In the genomic region with DNA sequence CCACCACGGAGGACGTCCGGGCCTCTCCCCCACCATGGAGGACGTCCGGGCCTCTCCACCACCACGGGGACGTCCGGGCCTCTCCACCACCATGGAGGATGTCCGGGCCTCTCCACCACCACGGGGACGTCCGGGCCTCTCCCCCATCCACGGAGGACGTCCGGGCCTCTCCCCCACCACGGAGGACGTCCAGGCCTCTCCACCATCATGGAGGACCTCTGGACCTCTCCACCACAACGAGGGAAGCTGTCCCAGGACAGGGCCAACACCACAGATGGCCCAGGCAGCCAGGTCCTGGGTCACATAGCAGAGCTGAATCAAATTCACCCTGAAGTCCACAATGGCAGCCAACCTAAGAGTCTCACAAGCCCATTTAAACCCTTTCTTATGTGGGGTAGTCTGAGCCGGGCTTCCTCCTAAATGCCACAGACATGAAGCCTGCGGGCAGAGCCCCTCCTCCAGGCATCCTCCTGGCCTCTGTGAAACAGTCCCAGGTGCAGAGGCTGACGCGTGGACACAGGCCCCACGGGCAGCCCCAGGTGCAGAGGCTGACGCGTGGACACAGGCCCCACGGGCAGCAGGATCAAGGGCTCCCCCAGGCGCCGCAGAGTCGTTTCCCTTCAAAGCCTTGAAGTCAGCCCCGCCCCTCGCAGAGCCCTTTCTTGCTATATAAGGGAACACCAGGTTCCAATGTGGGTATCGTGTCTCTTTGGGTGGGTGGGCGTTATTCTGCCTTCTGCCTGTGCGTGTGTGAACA, we compare ENCODE assay signal across 16 cellular contexts. TPM values are rescaled to one million over a fixed set of nuclear protein-coding genes. Genes with fewer than 3 reads are reported as not detected.
"Had no signal": no experiment of that assay in that cellular context is flagged by ENCODE, and none has a peak within 500 bp of the region (broad histone marks: within the 10 kb centered on the region; RNA-seq: fewer than 3 reads in every experiment).

No MANE protein-coding gene starts in this region.

- H3K9me3 ChIP-seq: ovary, suprapubic skin had no signal

- H3K27ac Mint-ChIP-seq: activated CD4-positive, alpha-beta memory T cell treated with anti-CD3 and anti-CD28 coated beads, Interleukin-2, amount 10 ng/mL, durations not matched to agents 7 days and 5 days; activated naive CD8-positive, alpha-beta T cell treated with anti-CD3 and anti-CD28 coated beads for 36 hours; immature natural killer cell; nephron progenitor cell; stimulated activated naive B cell treated with anti-CD40 and anti-IgM and Interleukin-4, amounts not matched to agents 10 μg/mL and 1 μg/mL and 100 μg/mL, for 72 hours; type B pancreatic cell had no signal

- H3K27me3 ChIP-seq: dorsolateral prefrontal cortex, ovary, suprapubic skin had no signal

- H3K9me3 Mint-ChIP-seq: immature natural killer cell, nephron progenitor cell, type B pancreatic cell had no signal

- DNase-seq: activated CD4-positive, alpha-beta memory T cell treated with anti-CD3 and anti-CD28 coated beads, Interleukin-2, amount 10 ng/mL, durations not matched to agents 7 days and 5 days; activated CD4-positive, CD25-positive, alpha-beta regulatory T cell treated with anti-CD3 and anti-CD28 coated beads, Interleukin-2, amount 50 U/mL, for 72 hours; activated naive CD8-positive, alpha-beta T cell treated with anti-CD3 and anti-CD28 coated beads for 36 hours; activated T-cell treated with anti-CD3 and anti-CD28 coated beads for 4 hours; anterior cingulate cortex; dorsolateral prefrontal cortex; immature natural killer cell; mammary epithelial cell; nephron progenitor cell; ovary; stimulated activated naive B cell treated with anti-CD40 and anti-IgM and Interleukin-4, amounts not matched to agents 10 μg/mL and 1 μg/mL and 100 μg/mL, for 72 hours; T-helper 9 cell had no signal

- H3K27me3 Mint-ChIP-seq: activated naive CD8-positive, alpha-beta T cell treated with anti-CD3 and anti-CD28 coated beads for 36 hours had no signal

- H3K36me3 ChIP-seq: ovary, suprapubic skin had no signal

- ATAC-seq: esophagus mucosa; stimulated activated naive B cell treated with anti-CD40 and anti-IgM and Interleukin-4, amounts not matched to agents 10 μg/mL and 1 μg/mL and 100 μg/mL, for 72 hours had no signal

- H3K27ac ChIP-seq: dorsolateral prefrontal cortex, ovary, suprapubic skin had no signal

- H3K4me3 ChIP-seq: dorsolateral prefrontal cortex, ovary, suprapubic skin had no signal

- H3K4me3 Mint-ChIP-seq: activated CD4-positive, alpha-beta memory T cell treated with anti-CD3 and anti-CD28 coated beads, Interleukin-2, amount 10 ng/mL, durations not matched to agents 7 days and 5 days; activated naive CD8-positive, alpha-beta T cell treated with anti-CD3 and anti-CD28 coated beads for 36 hours; immature natural killer cell; nephron progenitor cell; stimulated activated naive B cell treated with anti-CD40 and anti-IgM and Interleukin-4, amounts not matched to agents 10 μg/mL and 1 μg/mL and 100 μg/mL, for 72 hours; type B pancreatic cell had no signal

- H3K36me3 Mint-ChIP-seq: activated naive CD8-positive, alpha-beta T cell treated with anti-CD3 and anti-CD28 coated beads for 36 hours; immature natural killer cell; stimulated activated naive B cell treated with anti-CD40 and anti-IgM and Interleukin-4, amounts not matched to agents 10 μg/mL and 1 μg/mL and 100 μg/mL, for 72 hours; type B pancreatic cell had no signal

RNA-seq across cellular contexts. Expression of gene FOXL3, which starts 47.0 kb away (rescaled TPM):
- total RNA-seq: activated CD4-positive, alpha-beta memory T cell treated with anti-CD3 and anti-CD28 coated beads, Interleukin-2, amount 10 ng/mL, durations not matched to agents 7 days and 5 days; activated naive CD8-positive, alpha-beta T cell treated with anti-CD3 and anti-CD28 coated beads for 36 hours; esophagus mucosa; mammary epithelial cell; ovary; skeletal muscle tissue; suprapubic skin had no signal
